Comparison of ENCODE assay signal across 14 cellular contexts in genomic region chr1:1345384-1345783, GRCh38. TPM values are rescaled to one million over a fixed set of nuclear protein-coding genes. Genes with fewer than 3 reads are reported as not detected.
DNase-seq lines count a peak whose midpoint lies in the region; ATAC-seq, FAIRE-seq and TF ChIP-seq lines count a peak whose summit lies in the region.
"Had no signal": no experiment of that assay in that cellular context is flagged by ENCODE, and none has a peak within 500 bp of the region (broad histone marks: within the 10 kb centered on the region; RNA-seq: fewer than 3 reads in every experiment).

No MANE protein-coding gene starts in this region.

- TF ChIP-seq RAD21 in HepG2 (CRISPR knock-in tag; IDR thresholded peaks at IDR 0.05) = no peak

- H3K4me3 Mint-ChIP-seq in astrocyte (ENCODE audit: unreplicated experiment) (no peak overlapping the region), endothelial cell (ENCODE audit: unreplicated experiment) (no peak overlapping the region)
- H3K4me3 Mint-ChIP-seq: activated naive CD8-positive, alpha-beta T cell; WTC11 had no signal

- H3K79me2 ChIP-seq in HepG2 (ENCODE audit: insufficient read depth, low read length) = peaks cover 48% of the 10 kb centered on the region
- peaks cover 79% of the 10 kb centered on the region for H3K79me2 ChIP-seq in astrocyte (ENCODE audit: insufficient read depth, low read length)

- WGBS in HepG2 (ENCODE audit: low lambda C conversion rate) = 80% methylated on average over 1 of the region's 16 CpGs
- WGBS in right lobe of liver (ENCODE audit: insufficient coverage, low coverage, low lambda C conversion rate, missing lambda C conversion rate) = 70% methylated on average over 2 of the region's 16 CpGs

- H3K36me3 Mint-ChIP-seq in astrocyte (ENCODE audit: low read depth, unreplicated experiment) (no peaks in the 10 kb centered on the region), endothelial cell (ENCODE audit: low read depth, unreplicated experiment) (peaks cover 10% of the 10 kb centered on the region)
- H3K36me3 Mint-ChIP-seq: activated naive CD8-positive, alpha-beta T cell had no signal

- CTCF ChIA-PET in HepG2 (lab: Yijun Ruan, JAX; ENCODE audit: low intra/inter-chr PET ratio, low total read pairs) = interaction anchor here (2.5 kb wide), 1 partner anchor 27 kb away, joined by 11 read pairs; no protein-coding TSS in a partner anchor

- no peak for TF ChIP-seq POLR2A in HepG2 (IDR thresholded peaks at IDR 0.05; ENCODE audit: insufficient read depth in 1 of 2, low read depth in 2 of 2, low read length in 2 of 2)
- no peak for TF ChIP-seq POLR2A in right lobe of liver (IDR thresholded peaks at IDR 0.05)

- H3K9me3 ChIP-seq in HepG2 (ENCODE audit: low read length) (no peaks in the 10 kb centered on the region), right lobe of liver (no peaks in the 10 kb centered on the region), astrocyte (ENCODE audit: insufficient read depth, low read depth, low read length) (no peaks in the 10 kb centered on the region), mucosa of stomach (ENCODE audit: control insufficient read depth, low read length) (no peaks in the 10 kb centered on the region)
- H3K9me3 ChIP-seq: thyroid gland had no signal

- H3K4me2 ChIP-seq in HepG2 (ENCODE audit: low read depth, low read length) (peak overlapping the region; percentile 57), astrocyte (ENCODE audit: low read length) (peak overlapping the region; percentile 99)

- H3K9ac ChIP-seq in HepG2 (ENCODE audit: insufficient read depth, low read depth, low read length) = no peak overlapping the region; the same call in 1 of the 2 replicates
- H3K9ac ChIP-seq in astrocyte (ENCODE audit: low read length) = peak overlapping the region; percentile 36
- H3K9ac ChIP-seq in mucosa of stomach (ENCODE audit: low read length) = peak overlapping the region; percentile 43

- POLR2A ChIA-PET in HepG2 (lab: Yijun Ruan, JAX) = interaction anchor here (1.0 to 1.4 kb wide), 2 partner anchors 10 to 26 kb away, joined by 4 to 5 read pairs; no protein-coding TSS in a partner anchor

- H3K9me3 Mint-ChIP-seq in astrocyte (ENCODE audit: unreplicated experiment) (no peaks in the 10 kb centered on the region), endothelial cell (ENCODE audit: unreplicated experiment) (no peaks in the 10 kb centered on the region)

- no peak for TF ChIP-seq EP300 in HepG2 (IDR thresholded peaks at IDR 0.05; ENCODE audit: low read depth in 2 of 2, low read length in 2 of 2)
- no peak for TF ChIP-seq EP300 in HepG2 (CRISPR knock-in tag; IDR thresholded peaks at IDR 0.05; ENCODE audit: borderline replicate concordance)

- ATAC-seq in HepG2 (no peak), right lobe of liver (no peak), GM21723 (IDR thresholded peaks at IDR 0.05; ENCODE audit: unreplicated experiment) (no peak), GM19455 (IDR thresholded peaks at IDR 0.05; ENCODE audit: unreplicated experiment) (no peak)

- H3K27ac Mint-ChIP-seq in astrocyte (ENCODE audit: unreplicated experiment) (no peak overlapping the region), endothelial cell (ENCODE audit: unreplicated experiment) (no peak overlapping the region)
- H3K27ac Mint-ChIP-seq: activated naive CD8-positive, alpha-beta T cell; WTC11 had no signal

- H3K27me3 Mint-ChIP-seq in astrocyte (ENCODE audit: low read depth, unreplicated experiment) (no peaks in the 10 kb centered on the region), endothelial cell (ENCODE audit: unreplicated experiment) (peaks cover 14% of the 10 kb centered on the region)
- H3K27me3 Mint-ChIP-seq: activated naive CD8-positive, alpha-beta T cell had no signal

- FAIRE-seq in HepG2 (lab: Jason Lieb, UNC) (no peak), astrocyte (lab: Jason Lieb, UNC) (no peak)
- FAIRE-seq: frontal cortex had no signal

- no peaks in the 10 kb centered on the region for H3K27me3 ChIP-seq in HepG2 (ENCODE audit: control insufficient read depth in 1 of 2, insufficient read depth in 2 of 2, low read length in 2 of 2)
- no peaks in the 10 kb centered on the region for H3K27me3 ChIP-seq in right lobe of liver
- H3K27me3 ChIP-seq in astrocyte (ENCODE audit: insufficient read depth, low read length) = no peaks in the 10 kb centered on the region
- H3K27me3 ChIP-seq in mucosa of stomach (ENCODE audit: control insufficient read depth, insufficient read depth, low read length) = no peaks in the 10 kb centered on the region
- H3K27me3 ChIP-seq: thyroid gland had no signal

- intact Hi-C loops in HepG2 (cut with micrococcal nuclease; ENCODE audit: unreplicated experiment) = loop anchor here (2.0 kb wide), 1 partner anchor 21 kb away; the partner anchor contains the start of genes CPTP and INTS11
- intact Hi-C loops in right lobe of liver (cut with DNase I) = no loop called here

- in situ Hi-C loops in HepG2 (cut with HindIII; ENCODE audit: extremely low pct_ligation_motif_present, low pct_unique_long_range_greater_than_20kb) = no loop called here

- H2AFZ ChIP-seq in HepG2 (ENCODE audit: low read length) (no peak overlapping the region), astrocyte (ENCODE audit: low read depth, low read length) (no peak overlapping the region)

- peaks cover 8 to 15% of the 10 kb centered on the region in 2 experiments for H3K36me3 ChIP-seq in HepG2 (replicated peaks in 1 of 2; ENCODE audit: control insufficient read depth in 1 of 2, insufficient read depth in 2 of 2, low read length in 2 of 2)
- H3K36me3 ChIP-seq in right lobe of liver = peaks cover 0 to 3% (median under 1%) of the 10 kb centered on the region in 4 donors
- peaks cover 8% of the 10 kb centered on the region for H3K36me3 ChIP-seq in astrocyte (ENCODE audit: insufficient read depth, low read length)
- H3K36me3 ChIP-seq in mucosa of stomach (ENCODE audit: control insufficient read depth, insufficient read depth, low read length) = no peaks in the 10 kb centered on the region

- H3K27ac ChIP-seq in HepG2 (ENCODE audit: extremely low read length, insufficient read depth, low read length) (peak overlapping the region; percentile 13), right lobe of liver (no peak overlapping the region), astrocyte (ENCODE audit: low read depth, low read length) (peak overlapping the region; percentile 20)
- H3K27ac ChIP-seq: thyroid gland had no signal

- peaks cover 29% of the 10 kb centered on the region; the same call in 1 of the 2 replicates for H4K20me1 ChIP-seq in HepG2 (ENCODE audit: insufficient read depth, low read length)
- H4K20me1 ChIP-seq in astrocyte (ENCODE audit: insufficient read depth, low read length) = peaks cover 79% of the 10 kb centered on the region

- no TSS peak for BruUV-seq in HepG2 (replicated peaks; lab: Mats Ljungman, UMichigan)

- no peak for TF ChIP-seq CTCF in HepG2 (CRISPR knock-in tag; IDR thresholded peaks at IDR 0.05)
- no peak for TF ChIP-seq CTCF in right lobe of liver (IDR thresholded peaks at IDR 0.05)
- no peak for TF ChIP-seq CTCF in astrocyte (IDR thresholded peaks at IDR 0.05; ENCODE audit: insufficient read depth, low read depth, low read length)
- no peak for TF ChIP-seq CTCF in endothelial cell (IDR thresholded peaks at IDR 0.05; ENCODE audit: unreplicated experiment)

- peaks cover 12% of the 10 kb centered on the region for H3K4me1 Mint-ChIP-seq in astrocyte (ENCODE audit: low read depth, unreplicated experiment)
- H3K4me1 Mint-ChIP-seq in endothelial cell (ENCODE audit: unreplicated experiment) = no peaks in the 10 kb centered on the region

- H3K4me3 ChIP-seq in HepG2 (replicated peaks in 1 of 3; ENCODE audit: insufficient read depth in 1 of 3, low read depth in 2 of 3, low read length in 3 of 3) = no peak overlapping the region
- H3K4me3 ChIP-seq in right lobe of liver = no peak overlapping the region
- H3K4me3 ChIP-seq in astrocyte (ENCODE audit: insufficient read depth, low read depth, low read length) = no peak overlapping the region
- H3K4me3 ChIP-seq in mucosa of stomach (ENCODE audit: low read length) = no peak overlapping the region
- H3K4me3 ChIP-seq: thyroid gland had no signal

- H3K4me1 ChIP-seq in HepG2 (ENCODE audit: insufficient read depth, low read length) (peaks cover 42% of the 10 kb centered on the region), right lobe of liver (peaks cover 0 to 47% (median 25%) of the 10 kb centered on the region in 4 donors), astrocyte (ENCODE audit: insufficient read depth, low read length) (peaks cover 46% of the 10 kb centered on the region), mucosa of stomach (ENCODE audit: control insufficient read depth, insufficient read depth, low read length) (peaks cover 47% of the 10 kb centered on the region)

- DNase-seq in HepG2 (ENCODE audit: low spot score) (no peak), right lobe of liver (no peak), astrocyte (ENCODE audit: low read depth) (no peak), NCI-H1092 (lab: John Stamatoyannopoulos, UW) (no peak), endothelial cell (ENCODE audit: low spot score) (no peak)
- DNase-seq: KG1, NCI-H2029, thyroid gland had no signal

RNA-seq across cellular contexts. Expression of gene DVL1, which starts 3.8 kb away (rescaled TPM):
- total RNA-seq in HepG2 (2016; rRNA removed; fragmentation: Illumina TruSeq; extraction: Trizol) (42.8 and 60.4 TPM in 2 replicates), right lobe of liver (10 to 100 TPM; 32.7 to 54.6 (median 41.2) TPM), astrocyte (54.0 and 55.0 TPM in 2 replicates), endothelial cell (ENCODE audit: unreplicated experiment) (26.7 TPM)
- total RNA-seq in HepG2 (2016; cell fraction: cytosol; rRNA removed; fragmentation: Illumina TruSeq; extraction: Trizol; ENCODE audit: low read depth) = 36.3 and 41.3 TPM in 2 replicates
- total RNA-seq in HepG2 (2016; cell fraction: insoluble cytoplasmic fraction; rRNA removed; fragmentation: Illumina TruSeq; extraction: Trizol) = 36.7 and 61.0 TPM in 2 replicates
- 84.2 and 90.2 TPM in 2 replicates for total RNA-seq in HepG2 (2016; cell fraction: membrane; rRNA removed; fragmentation: Illumina TruSeq; extraction: Trizol)
- total RNA-seq in HepG2 (2016; cell fraction: nucleus; rRNA removed; fragmentation: Illumina TruSeq; extraction: Trizol) = 38.1 and 46.4 TPM in 2 replicates
- 30.8 and 49.5 TPM in 2 replicates for polyA plus RNA-seq in HepG2 (2011; rRNA removed)
- 25.9 and 50.1 TPM in 2 replicates for polyA plus RNA-seq in HepG2 (2011; cell fraction: cytosol; rRNA removed)
- 153 and 204 TPM in 2 replicates for polyA plus RNA-seq in HepG2 (2011; cell fraction: nucleus; rRNA removed)
- 29.7 and 38.8 TPM in 2 replicates for polyA plus RNA-seq in HepG2 (2012)
- 26.3 and 31.1 TPM in 2 replicates for polyA plus RNA-seq in HepG2 (2016; cell fraction: cytosol; fragmentation: Illumina TruSeq; extraction: Trizol; ENCODE audit: low read depth)
- polyA plus RNA-seq in HepG2 (2016; cell fraction: insoluble cytoplasmic fraction; fragmentation: Illumina TruSeq; extraction: Trizol; ENCODE audit: low read depth) = 34.3 and 36.1 TPM in 2 replicates
- polyA plus RNA-seq in HepG2 (2016; cell fraction: membrane; fragmentation: Illumina TruSeq; extraction: Trizol; ENCODE audit: low read depth) = 54.8 and 63.5 TPM in 2 replicates
- 84.5 and 84.8 TPM in 2 replicates for polyA plus RNA-seq in HepG2 (2016; cell fraction: nucleus; fragmentation: Illumina TruSeq; extraction: Trizol; ENCODE audit: insufficient read depth, low read depth)
- 41.6 and 83.7 TPM in 2 replicates for polyA minus RNA-seq in HepG2 (2011; rRNA and poly(A)+ RNA removed; ENCODE audit: low replicate concordance)
- polyA minus RNA-seq in HepG2 (2011; cell fraction: cytosol; rRNA and poly(A)+ RNA removed) = 26.2 and 33.4 TPM in 2 replicates
- 27.6 and 29.8 TPM in 2 replicates for polyA minus RNA-seq in HepG2 (2011; cell fraction: nucleus; rRNA and poly(A)+ RNA removed)

RNA-seq across cellular contexts. Expression of gene MXRA8, which starts 13.0 kb away (rescaled TPM):
- total RNA-seq in HepG2 (2016; rRNA removed; fragmentation: Illumina TruSeq; extraction: Trizol) (5.4 and 19.8 TPM in 2 replicates), right lobe of liver (10 to 100 TPM in 2 of 6 experiments, 1 to 10 TPM in 4; 2.2 to 11.9 (median 3.3) TPM), astrocyte (112 and 139 TPM in 2 replicates), endothelial cell (ENCODE audit: unreplicated experiment) (0.64 TPM)
- 4.4 and 6.1 TPM in 2 replicates for total RNA-seq in HepG2 (2016; cell fraction: cytosol; rRNA removed; fragmentation: Illumina TruSeq; extraction: Trizol; ENCODE audit: low read depth)
- total RNA-seq in HepG2 (2016; cell fraction: insoluble cytoplasmic fraction; rRNA removed; fragmentation: Illumina TruSeq; extraction: Trizol) = 5.2 and 18.5 TPM in 2 replicates
- total RNA-seq in HepG2 (2016; cell fraction: membrane; rRNA removed; fragmentation: Illumina TruSeq; extraction: Trizol) = 9.0 and 10.5 TPM in 2 replicates
- 15.6 and 22.5 TPM in 2 replicates for total RNA-seq in HepG2 (2016; cell fraction: nucleus; rRNA removed; fragmentation: Illumina TruSeq; extraction: Trizol)
- 44.8 and 71.0 TPM in 2 replicates for polyA plus RNA-seq in HepG2 (2011; rRNA removed)
- polyA plus RNA-seq in HepG2 (2011; cell fraction: cytosol; rRNA removed) = 35.7 and 49.1 TPM in 2 replicates
- polyA plus RNA-seq in HepG2 (2011; cell fraction: nucleus; rRNA removed) = 279 and 296 TPM in 2 replicates
- 22.6 and 42.3 TPM in 2 replicates for polyA plus RNA-seq in HepG2 (2012)
- polyA plus RNA-seq in HepG2 (2016; cell fraction: cytosol; fragmentation: Illumina TruSeq; extraction: Trizol; ENCODE audit: low read depth) = 4.9 and 5.3 TPM in 2 replicates
- 6.0 and 9.7 TPM in 2 replicates for polyA plus RNA-seq in HepG2 (2016; cell fraction: insoluble cytoplasmic fraction; fragmentation: Illumina TruSeq; extraction: Trizol; ENCODE audit: low read depth)
- 10.7 and 11.1 TPM in 2 replicates for polyA plus RNA-seq in HepG2 (2016; cell fraction: membrane; fragmentation: Illumina TruSeq; extraction: Trizol; ENCODE audit: low read depth)
- 56.0 and 64.0 TPM in 2 replicates for polyA plus RNA-seq in HepG2 (2016; cell fraction: nucleus; fragmentation: Illumina TruSeq; extraction: Trizol; ENCODE audit: insufficient read depth, low read depth)
- polyA minus RNA-seq in HepG2 (2011; rRNA and poly(A)+ RNA removed; ENCODE audit: low replicate concordance) = 0.26 and 46.5 TPM in 2 replicates
- 16.7 and 21.9 TPM in 2 replicates for polyA minus RNA-seq in HepG2 (2011; cell fraction: cytosol; rRNA and poly(A)+ RNA removed)
- polyA minus RNA-seq in HepG2 (2011; cell fraction: nucleus; rRNA and poly(A)+ RNA removed) = 11.8 and 16.9 TPM in 2 replicates

RNA-seq across cellular contexts. Expression of gene TAS1R3, which starts 14.3 kb away (rescaled TPM):
- total RNA-seq in HepG2 (2016; rRNA removed; fragmentation: Illumina TruSeq; extraction: Trizol) (0.15 TPM in 1 of 2 replicates, not detected in the other), right lobe of liver (1 to 10 TPM in 2 of 6 experiments, under 1 TPM in 4; 0.10 to 2.7 (median 0.33) TPM), astrocyte (0.41 and 0.50 TPM in 2 replicates), endothelial cell (ENCODE audit: unreplicated experiment) (1.2 TPM)
- total RNA-seq in HepG2 (2016; cell fraction: cytosol; rRNA removed; fragmentation: Illumina TruSeq; extraction: Trizol; ENCODE audit: low read depth) = not detected in 2 replicates
- 0.13 TPM in 1 of 2 replicates, not detected in the other for total RNA-seq in HepG2 (2016; cell fraction: insoluble cytoplasmic fraction; rRNA removed; fragmentation: Illumina TruSeq; extraction: Trizol)
- total RNA-seq in HepG2 (2016; cell fraction: membrane; rRNA removed; fragmentation: Illumina TruSeq; extraction: Trizol) = not detected in 2 replicates
- total RNA-seq in HepG2 (2016; cell fraction: nucleus; rRNA removed; fragmentation: Illumina TruSeq; extraction: Trizol) = 0.12 and 0.25 TPM in 2 replicates
- 0.13 and 0.20 TPM in 2 replicates for polyA plus RNA-seq in HepG2 (2011; rRNA removed)
- 0.13 and 0.21 TPM in 2 replicates for polyA plus RNA-seq in HepG2 (2011; cell fraction: cytosol; rRNA removed)
- 1.5 and 2.4 TPM in 2 replicates for polyA plus RNA-seq in HepG2 (2011; cell fraction: nucleus; rRNA removed)
- 0.17 TPM in 2 replicates for polyA plus RNA-seq in HepG2 (2012)
- polyA plus RNA-seq in HepG2 (2016; cell fraction: cytosol; fragmentation: Illumina TruSeq; extraction: Trizol; ENCODE audit: low read depth) = not detected in 2 replicates
- polyA plus RNA-seq in HepG2 (2016; cell fraction: insoluble cytoplasmic fraction; fragmentation: Illumina TruSeq; extraction: Trizol; ENCODE audit: low read depth) = not detected in 2 replicates
- polyA plus RNA-seq in HepG2 (2016; cell fraction: membrane; fragmentation: Illumina TruSeq; extraction: Trizol; ENCODE audit: low read depth) = 0.07 TPM in 1 of 2 replicates, not detected in the other
- polyA plus RNA-seq in HepG2 (2016; cell fraction: nucleus; fragmentation: Illumina TruSeq; extraction: Trizol; ENCODE audit: insufficient read depth, low read depth) = 0.25 and 0.30 TPM in 2 replicates
- 1.2 TPM in 2 replicates for polyA minus RNA-seq in HepG2 (2011; rRNA and poly(A)+ RNA removed; ENCODE audit: low replicate concordance)
- polyA minus RNA-seq in HepG2 (2011; cell fraction: cytosol; rRNA and poly(A)+ RNA removed) = 0.20 and 0.26 TPM in 2 replicates
- polyA minus RNA-seq in HepG2 (2011; cell fraction: nucleus; rRNA and poly(A)+ RNA removed) = 0.64 and 0.75 TPM in 2 replicates

RNA-seq across cellular contexts. Expression of gene CPTP, which starts 20.8 kb away (rescaled TPM):
- total RNA-seq in HepG2 (2016; rRNA removed; fragmentation: Illumina TruSeq; extraction: Trizol) = 7.2 and 9.3 TPM in 2 replicates
- total RNA-seq in HepG2 (2016; cell fraction: cytosol; rRNA removed; fragmentation: Illumina TruSeq; extraction: Trizol; ENCODE audit: low read depth) = 6.9 and 8.7 TPM in 2 replicates
- total RNA-seq in HepG2 (2016; cell fraction: insoluble cytoplasmic fraction; rRNA removed; fragmentation: Illumina TruSeq; extraction: Trizol) = 6.2 and 9.8 TPM in 2 replicates
- total RNA-seq in HepG2 (2016; cell fraction: membrane; rRNA removed; fragmentation: Illumina TruSeq; extraction: Trizol) = 15.1 and 19.3 TPM in 2 replicates
- total RNA-seq in HepG2 (2016; cell fraction: nucleus; rRNA removed; fragmentation: Illumina TruSeq; extraction: Trizol) = 7.2 and 8.0 TPM in 2 replicates
- 5.5 and 8.0 TPM in 2 replicates for polyA plus RNA-seq in HepG2 (2011; rRNA removed)
- 7.7 and 13.2 TPM in 2 replicates for polyA plus RNA-seq in HepG2 (2011; cell fraction: cytosol; rRNA removed)
- 11.5 and 12.6 TPM in 2 replicates for polyA plus RNA-seq in HepG2 (2011; cell fraction: nucleus; rRNA removed)
- polyA plus RNA-seq in HepG2 (2012) = 7.1 and 9.6 TPM in 2 replicates
- polyA plus RNA-seq in HepG2 (2016; cell fraction: cytosol; fragmentation: Illumina TruSeq; extraction: Trizol; ENCODE audit: low read depth) = 12.5 and 15.0 TPM in 2 replicates
- 13.9 and 15.2 TPM in 2 replicates for polyA plus RNA-seq in HepG2 (2016; cell fraction: insoluble cytoplasmic fraction; fragmentation: Illumina TruSeq; extraction: Trizol; ENCODE audit: low read depth)
- 23.5 and 26.0 TPM in 2 replicates for polyA plus RNA-seq in HepG2 (2016; cell fraction: membrane; fragmentation: Illumina TruSeq; extraction: Trizol; ENCODE audit: low read depth)
- polyA plus RNA-seq in HepG2 (2016; cell fraction: nucleus; fragmentation: Illumina TruSeq; extraction: Trizol; ENCODE audit: insufficient read depth, low read depth) = 16.7 and 16.9 TPM in 2 replicates
- 9.3 and 18.2 TPM in 2 replicates for polyA minus RNA-seq in HepG2 (2011; rRNA and poly(A)+ RNA removed; ENCODE audit: low replicate concordance)
- 13.4 and 15.4 TPM in 2 replicates for polyA minus RNA-seq in HepG2 (2011; cell fraction: cytosol; rRNA and poly(A)+ RNA removed)
- polyA minus RNA-seq in HepG2 (2011; cell fraction: nucleus; rRNA and poly(A)+ RNA removed) = 9.8 and 11.6 TPM in 2 replicates
- 10 to 100 TPM; 26.9 to 57.7 (median 33.1) TPM for total RNA-seq in right lobe of liver
- total RNA-seq in astrocyte = 25.6 and 28.5 TPM in 2 replicates
- 26.0 TPM for total RNA-seq in endothelial cell (ENCODE audit: unreplicated experiment)

RNA-seq across cellular contexts. Expression of gene INTS11, which starts 20.9 kb away (rescaled TPM):
- total RNA-seq in HepG2 (2016; rRNA removed; fragmentation: Illumina TruSeq; extraction: Trizol) (46.4 and 52.8 TPM in 2 replicates), right lobe of liver (10 to 100 TPM; 35.1 to 52.4 (median 43.5) TPM), astrocyte (75.9 and 84.8 TPM in 2 replicates), endothelial cell (ENCODE audit: unreplicated experiment) (104 TPM)
- total RNA-seq in HepG2 (2016; cell fraction: cytosol; rRNA removed; fragmentation: Illumina TruSeq; extraction: Trizol; ENCODE audit: low read depth) = 23.1 and 23.4 TPM in 2 replicates
- 37.6 and 53.6 TPM in 2 replicates for total RNA-seq in HepG2 (2016; cell fraction: insoluble cytoplasmic fraction; rRNA removed; fragmentation: Illumina TruSeq; extraction: Trizol)
- total RNA-seq in HepG2 (2016; cell fraction: membrane; rRNA removed; fragmentation: Illumina TruSeq; extraction: Trizol) = 22.1 and 22.9 TPM in 2 replicates
- total RNA-seq in HepG2 (2016; cell fraction: nucleus; rRNA removed; fragmentation: Illumina TruSeq; extraction: Trizol) = 43.7 and 54.4 TPM in 2 replicates
- polyA plus RNA-seq in HepG2 (2011; rRNA removed) = 94.8 and 104 TPM in 2 replicates
- polyA plus RNA-seq in HepG2 (2011; cell fraction: cytosol; rRNA removed) = 80.0 and 107 TPM in 2 replicates
- 412 and 553 TPM in 2 replicates for polyA plus RNA-seq in HepG2 (2011; cell fraction: nucleus; rRNA removed)
- 69.0 and 86.1 TPM in 2 replicates for polyA plus RNA-seq in HepG2 (2012)
- 11.0 and 11.1 TPM in 2 replicates for polyA plus RNA-seq in HepG2 (2016; cell fraction: cytosol; fragmentation: Illumina TruSeq; extraction: Trizol; ENCODE audit: low read depth)
- 38.3 and 53.4 TPM in 2 replicates for polyA plus RNA-seq in HepG2 (2016; cell fraction: insoluble cytoplasmic fraction; fragmentation: Illumina TruSeq; extraction: Trizol; ENCODE audit: low read depth)
- polyA plus RNA-seq in HepG2 (2016; cell fraction: membrane; fragmentation: Illumina TruSeq; extraction: Trizol; ENCODE audit: low read depth) = 14.8 and 15.0 TPM in 2 replicates
- polyA plus RNA-seq in HepG2 (2016; cell fraction: nucleus; fragmentation: Illumina TruSeq; extraction: Trizol; ENCODE audit: insufficient read depth, low read depth) = 173 and 181 TPM in 2 replicates
- 120 and 176 TPM in 2 replicates for polyA minus RNA-seq in HepG2 (2011; rRNA and poly(A)+ RNA removed; ENCODE audit: low replicate concordance)
- polyA minus RNA-seq in HepG2 (2011; cell fraction: cytosol; rRNA and poly(A)+ RNA removed) = 37.5 and 38.1 TPM in 2 replicates
- polyA minus RNA-seq in HepG2 (2011; cell fraction: nucleus; rRNA and poly(A)+ RNA removed) = 64.4 and 69.0 TPM in 2 replicates

Comparison
In these comparisons a context has a peak if more than half of its experiments do, and no peak if none do; other contexts are left out.
1. H3K27ac ChIP-seq: peak in HepG2 (single experiment) and astrocyte (single experiment); none in right lobe of liver (0 of 3).